16 cellular contexts compared by ENCODE assay signal in the genomic region with DNA sequence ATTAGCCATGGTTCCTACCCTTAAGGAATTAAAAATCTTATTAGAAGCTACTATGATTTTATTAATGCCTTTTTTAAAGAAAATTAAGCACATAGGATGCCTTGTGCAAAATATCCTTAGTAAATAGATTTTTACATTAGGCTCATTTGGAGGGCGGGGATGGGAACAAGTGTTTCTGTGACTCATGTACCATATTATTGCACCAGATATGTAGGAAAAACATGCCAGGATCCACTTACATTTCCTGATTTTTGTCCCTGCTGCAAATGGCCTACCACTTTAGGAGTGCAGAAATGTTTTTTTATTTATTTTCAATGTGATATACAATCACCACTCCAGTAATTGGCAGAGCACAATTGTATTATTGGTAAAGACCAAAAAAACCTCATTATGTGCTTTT.
"Had no signal": no experiment of that assay in that cellular context is flagged by ENCODE, and none has a peak within 500 bp of the region (broad histone marks: within the 10 kb centered on the region; RNA-seq: fewer than 3 reads in every experiment).

No MANE protein-coding gene starts in this region.

- DNase-seq: activated naive CD4-positive, alpha-beta T cell treated with anti-CD3 and anti-CD28 coated beads, Interleukin-2, amount 10 ng/mL, durations not matched to agents 7 days and 5 days; adrenal gland; caudate nucleus; colonic mucosa; effector CD4-positive, alpha-beta T cell; glutamatergic neuron; kidney glomerular epithelial cell; mesendoderm; natural killer cell; stimulated activated CD4-positive, alpha-beta T cell treated with anti-CD3 and anti-CD28 coated beads, Interleukin-15, amount 100 ng/mL, for 24 hours; stimulated activated CD4-positive, alpha-beta T cell treated with anti-CD3 and anti-CD28 coated beads, Interleukin-4, amount 100 ng/mL, for 1 hour; stimulated activated naive B cell treated with anti-CD40 and anti-IgM and Interleukin-4, amounts not matched to agents 10 μg/mL and 1 μg/mL and 100 μg/mL, for 72 hours; transverse colon had no signal

- H3K4me3 ChIP-seq: adrenal gland, colonic mucosa, skin epidermis, transverse colon, vagina had no signal

- H3K27me3 ChIP-seq: adrenal gland, colonic mucosa, transverse colon, vagina had no signal

- H3K36me3 ChIP-seq: colonic mucosa, transverse colon, vagina had no signal

- H3K4me1 ChIP-seq: colonic mucosa had no signal

- H3K9me3 ChIP-seq: adrenal gland, colonic mucosa, transverse colon, vagina had no signal

- ATAC-seq: activated CD4-positive, CD25-positive, alpha-beta regulatory T cell treated with anti-CD3 and anti-CD28 coated beads, Interleukin-2, amount 50 U/mL, for 24 hours; natural killer cell; stimulated activated naive B cell treated with anti-CD40 and anti-IgM and Interleukin-4, amounts not matched to agents 10 μg/mL and 1 μg/mL and 100 μg/mL, for 72 hours had no signal

- H3K27ac ChIP-seq: adrenal gland, colonic mucosa, transverse colon, vagina had no signal
